In genomic region chr3:196941846-196942225, GRCh38 we compare ENCODE assay signal across 8 cellular contexts. TPM values are rescaled to one million over a fixed set of nuclear protein-coding genes. Genes with fewer than 3 reads are reported as not detected.
DNase-seq lines count a peak whose midpoint lies in the region; TF ChIP-seq lines count a peak whose summit lies in the region.

No MANE protein-coding gene starts in this region.

- DNase-seq in GM10248 (ENCODE audit: extremely low spot score) (peak; percentile 72), H9 (no peak), MM.1S (peak; percentile 64), choroid plexus epithelial cell (ENCODE audit: low read depth) (peak; percentile 51), lung microvascular endothelial cell (ENCODE audit: low read depth in 2 of 2) (peak; percentile 58 to 64), NCI-H1930 (lab: John Stamatoyannopoulos, UW) (no peak)
- peak; percentile 63 for DNase-seq in activated CD4-positive, CD25-positive, alpha-beta regulatory T cell treated with anti-CD3 and anti-CD28 coated beads, Interleukin-2, amount 50 U/mL, for 72 hours
- peak; percentile 45 for DNase-seq in stimulated activated CD8-positive, alpha-beta memory T cell treated with anti-CD3 and anti-CD28 coated beads, Interleukin-12 subunit alpha, Interleukin-12 subunit beta, amount 100 ng/mL, for 4 hours (ENCODE audit: low read depth)

- H3K27me3 ChIP-seq in H9 (ENCODE audit: insufficient read depth, low read length), result no peaks in the 10 kb centered on the region
- H3K27me3 ChIP-seq in MM.1S (replicated peaks; ENCODE audit: insufficient read depth, low read length), result no peaks in the 10 kb centered on the region

- H3K14ac ChIP-seq in H9 (ENCODE audit: insufficient read depth, low read length), result peak overlapping the region; percentile 57

- H3F3A ChIP-seq in MM.1S (ENCODE audit: insufficient read depth, low read length), result peaks cover 13% of the 10 kb centered on the region

- no peak overlapping the region for H2BK120ac ChIP-seq in H9 (ENCODE audit: low read depth, low read length, poor library complexity, severe bottlenecking)

- peak overlapping the region; percentile 97 for H3K4me3 Mint-ChIP-seq in H9

- peaks cover 14% of the 10 kb centered on the region; the same call in 1 of the 2 replicates for H3K36me3 ChIP-seq in MM.1S (replicated peaks; ENCODE audit: insufficient read depth, low read length)

- H3K79me1 ChIP-seq in H9 (ENCODE audit: insufficient read depth, low read depth, low read length, poor library complexity, severe bottlenecking), result peaks cover 5% of the 10 kb centered on the region

- H2BK15ac ChIP-seq in H9 (ENCODE audit: low read depth, low read length), result no peak overlapping the region

- H3K79me2 ChIP-seq in H9 (ENCODE audit: insufficient read depth, low read length) (peaks cover 18% of the 10 kb centered on the region; the same call in 1 of the 2 replicates), MM.1S (ENCODE audit: low read length) (peaks cover 66% of the 10 kb centered on the region)

- POLR2A ChIA-PET in GM10248 (lab: Yijun Ruan, JAX), result interaction anchor here (0.5 to 1.7 kb wide), 4 partner anchors 9 to 202 kb away, joined by 3 to 8 read pairs (median 6); partner anchors contain the start of genes PAK2 and SENP5

- peak overlapping the region; percentile 73 for H3K18ac ChIP-seq in H9 (ENCODE audit: insufficient read length, low read depth, low read length)

- no peak overlapping the region for H3K56ac ChIP-seq in H9 (ENCODE audit: insufficient read length, low read depth, low read length)

- peak overlapping the region; percentile 97 to 99 (median 99) for H3K27ac Mint-ChIP-seq in H9

- no peak overlapping the region for H2AFZ ChIP-seq in H9 (ENCODE audit: low read length)
- peak overlapping the region; percentile 87 for H2AFZ ChIP-seq in MM.1S (ENCODE audit: low read length)

- no peak overlapping the region for H2AK5ac ChIP-seq in H9 (ENCODE audit: insufficient read length, low read length)

- H3K4me1 ChIP-seq in H9 (ENCODE audit: insufficient read depth, low read length) (peaks cover 3% of the 10 kb centered on the region; the same call in 1 of the 2 replicates), MM.1S (ENCODE audit: low read length) (peaks cover 10% of the 10 kb centered on the region; the same call in 1 of the 2 replicates)

- peaks cover 21 to 34% of the 10 kb centered on the region in 2 experiments for H3K4me1 Mint-ChIP-seq in H9

- H3K4me3 ChIP-seq in MM.1S (ENCODE audit: low read length) (peak overlapping the region; percentile 84), choroid plexus epithelial cell (ENCODE audit: low read depth, low read length) (peak overlapping the region; percentile 98)

- no peak overlapping the region for H2BK5ac ChIP-seq in H9 (ENCODE audit: insufficient read length, low read length)

- WGBS in H9 (ENCODE audit: extremely low coverage, insufficient read length, low lambda C conversion rate), result no CpG with 5 or more reads among the region's 28 CpGs

- H3K9me3 ChIP-seq in H9 (ENCODE audit: control insufficient read depth, low read depth, low read length), result no peaks in the 10 kb centered on the region
- H3K9me3 ChIP-seq in MM.1S (replicated peaks; ENCODE audit: insufficient read depth, low read length), result no peaks in the 10 kb centered on the region

- H4K91ac ChIP-seq in H9 (ENCODE audit: insufficient read length, low read depth, low read length), result no peak overlapping the region

- H3K9me3 Mint-ChIP-seq in H9, result no peaks in the 10 kb centered on the region; a peak in 1 of 5 replicates

- H2BK20ac ChIP-seq in H9 (ENCODE audit: low read depth, low read length, poor library complexity, severe bottlenecking), result no peak overlapping the region

- peaks cover 28 to 45% (median 31%) of the 10 kb centered on the region in 3 experiments; a peak in 6 of 7 replicates for H3K36me3 Mint-ChIP-seq in H9 (ENCODE audit: insufficient read depth in 1 of 3, low read depth in 3 of 3)

- H3K27me3 Mint-ChIP-seq in H9 (ENCODE audit: low read depth), result peaks cover 2% of the 10 kb centered on the region; the same call in 1 of the 2 replicates

- H4K20me1 ChIP-seq in H9 (ENCODE audit: control insufficient read depth, insufficient read depth, insufficient read length) (no peaks in the 10 kb centered on the region), MM.1S (ENCODE audit: insufficient read depth, low read length) (no peaks in the 10 kb centered on the region; the same call in 1 of the 2 replicates)

- H3K4me2 ChIP-seq in H9 (ENCODE audit: insufficient read depth, insufficient read length, low read length) (peak overlapping the region; percentile 93), MM.1S (ENCODE audit: low read depth, low read length) (peak overlapping the region; percentile 86)

- TF ChIP-seq CTCF in GM10248 (IDR thresholded peaks at IDR 0.05; ENCODE audit: control extremely low read depth, extremely low read depth, low read depth, missing control alignments) (no peak), H9 (conservative IDR thresholded peaks at IDR 0.05) (no peak), MM.1S (IDR thresholded peaks at IDR 0.05; ENCODE audit: low read length) (no peak), choroid plexus epithelial cell (conservative IDR thresholded peaks at IDR 0.05; ENCODE audit: low read depth, low read length) (no peak)

- peak overlapping the region; percentile 87 for H3K9ac ChIP-seq in H9 (ENCODE audit: extremely low read depth, insufficient read length, low read length)
- peak overlapping the region; percentile 85 for H3K9ac ChIP-seq in MM.1S (ENCODE audit: low read length)

- CTCF ChIA-PET in GM10248 (lab: Yijun Ruan, JAX), result interaction anchor here (0.6 to 2.9 kb wide), 18 partner anchors 11 to 413 kb away, joined by 3 to 16 read pairs (median 4); partner anchors contain the start of genes FBXO45, SENP5 and WDR53

- no peaks in the 10 kb centered on the region for H3K9me2 ChIP-seq in MM.1S (replicated peaks; ENCODE audit: insufficient read depth, low read length)

- H3K4ac ChIP-seq in H9 (ENCODE audit: low read depth, low read length), result no peak overlapping the region

- H3K23ac ChIP-seq in H9 (ENCODE audit: insufficient read length, low read depth, low read length), result no peak overlapping the region

- no peak overlapping the region for H4K5ac ChIP-seq in H9 (ENCODE audit: insufficient read length, low read depth, low read length)

- no peak overlapping the region for H2BK12ac ChIP-seq in H9 (ENCODE audit: insufficient read length, low read depth, low read length)

- no peak overlapping the region for H3T11ph ChIP-seq in H9 (ENCODE audit: low read length)

- H4K8ac ChIP-seq in H9 (replicated peaks; ENCODE audit: insufficient read length, low read depth, low read length), result no peak overlapping the region

- H3K27ac ChIP-seq in H9 (ENCODE audit: insufficient read length, low read depth, low read length), result peak overlapping the region; percentile 37
- H3K27ac ChIP-seq in MM.1S (ENCODE audit: low read length), result peak overlapping the region; percentile 77

- H3K23me2 ChIP-seq in H9 (ENCODE audit: insufficient read length, low read depth, low read length, poor library complexity, severe bottlenecking), result peaks cover 8% of the 10 kb centered on the region

RNA-seq across cellular contexts. Expression of gene NCBP2, which starts 0.5 kb away (rescaled TPM):
- 118 and 120 TPM in 2 replicates for total RNA-seq in H9 (2021)
- total RNA-seq in lung microvascular endothelial cell, result 44.5 and 49.0 TPM in 2 replicates

RNA-seq across cellular contexts. Expression of gene PIGZ, which starts 26.8 kb away (rescaled TPM):
- total RNA-seq in H9 (2021), result 0.15 and 0.29 TPM in 2 replicates
- 1.7 and 2.0 TPM in 2 replicates for total RNA-seq in lung microvascular endothelial cell

Comparison
In these comparisons a context has a peak if more than half of its experiments do, and no peak if none do; other contexts are left out.
1. DNase-seq: peak in GM10248 (single experiment), MM.1S (single experiment), activated CD4-positive, CD25-positive, alpha-beta regulatory T cell treated with anti-CD3 and anti-CD28 coated beads, Interleukin-2, amount 50 U/mL, for 72 hours (single experiment), choroid plexus epithelial cell (single experiment), lung microvascular endothelial cell (2 of 2) and stimulated activated CD8-positive, alpha-beta memory T cell treated with anti-CD3 and anti-CD28 coated beads, Interleukin-12 subunit alpha, Interleukin-12 subunit beta, amount 100 ng/mL, for 4 hours (single experiment); none in H9 (single experiment) and NCI-H1930 (0 of 2).